ENCODE assay signal across 6 cellular contexts in the genomic region with DNA sequence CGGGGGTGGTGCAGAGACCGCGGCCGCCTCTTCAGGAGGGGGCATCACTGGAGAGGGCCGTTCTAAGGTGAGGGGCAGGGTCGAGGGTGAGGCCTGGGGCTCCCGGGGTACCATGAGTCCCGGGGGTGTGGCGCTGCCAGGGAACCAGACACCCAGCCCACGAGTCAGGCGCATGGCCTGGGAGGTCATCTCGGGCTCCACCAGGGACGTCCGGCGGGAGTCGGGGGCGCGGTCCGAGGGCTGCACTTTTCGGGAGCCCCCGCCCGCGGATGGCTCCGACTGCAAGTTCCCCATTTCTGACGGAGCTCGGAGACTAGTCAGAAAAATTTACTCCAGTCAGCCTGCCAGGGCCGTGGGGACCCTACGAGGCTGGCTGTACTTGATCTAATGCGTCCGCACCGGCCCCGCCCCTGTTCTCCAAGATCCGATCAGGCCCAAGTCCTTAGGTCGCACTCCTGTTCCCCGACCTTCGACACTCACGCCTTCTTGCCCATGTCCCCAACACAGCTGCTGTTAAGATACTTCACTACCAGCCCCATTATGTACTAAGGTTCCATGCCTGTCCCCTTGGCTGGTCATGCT. TPM values are rescaled to one million over a fixed set of nuclear protein-coding genes. Genes with fewer than 3 reads are reported as not detected.
DNase-seq lines count a peak whose midpoint lies in the region; ATAC-seq and TF ChIP-seq lines count a peak whose summit lies in the region.

No MANE protein-coding gene starts in this region.

- H3K9me3 Mint-ChIP-seq in nephron progenitor cell: no peaks in the 10 kb centered on the region

- H3K36me3 ChIP-seq in HCT116 (ENCODE audit: control insufficient read depth in 1 of 2, insufficient read depth in 2 of 2, low read length in 2 of 2): peaks cover 13 to 15% of the 10 kb centered on the region in 2 experiments; a peak in 3 of 4 replicates

- peaks cover 8 to 40% of the 10 kb centered on the region in 2 experiments for H3K4me1 ChIP-seq in HCT116 (ENCODE audit: control insufficient read depth in 1 of 2, insufficient read depth in 2 of 2, low read length in 2 of 2)

- H3K27ac Mint-ChIP-seq in nephron progenitor cell: peak overlapping the region; percentile 78

- in situ Hi-C loops in astrocyte of the spinal cord (cut with HindIII; ENCODE audit: low sequenced_read_pairs): no loop called here

- H3K79me2 ChIP-seq in HCT116 (ENCODE audit: insufficient read depth, low read length): peaks cover 5% of the 10 kb centered on the region; the same call in 1 of the 2 replicates

- no peak for DNase-seq in HCT116 (ENCODE audit: low read depth, low spot score)
- peak; percentile 16 for DNase-seq in astrocyte of the spinal cord (ENCODE audit: low read depth, low spot score)
- DNase-seq in nephron progenitor cell: no peak
- no peak for DNase-seq in stimulated activated CD4-positive, alpha-beta T cell treated with anti-CD3 and anti-CD28 coated beads, Interleukin-12 subunit alpha, Interleukin-12 subunit beta, amount 100 ng/mL, for 4 hours
- DNase-seq in NCI-H1105 (lab: John Stamatoyannopoulos, UW): no peak

- CTCF ChIA-PET in HCT116 (lab: Charles Lee): interaction anchor here (1.0 to 4.0 kb wide), 7 partner anchors 13 to 543 kb away, joined by 3 to 49 read pairs (median 5); a partner anchor contains a TSS

- no peaks in the 10 kb centered on the region for H3K9me2 ChIP-seq in HCT116 (ENCODE audit: insufficient read depth)

- POLR2A ChIA-PET in HCT116 (lab: Charles Lee): interaction anchor here (0.5 to 2.3 kb wide), 11 partner anchors 11 to 1068 kb away, joined by 3 to 44 read pairs (median 5); a partner anchor contains a TSS

- TF ChIP-seq POLR2A in HCT116 (IDR thresholded peaks at IDR 0.05; ENCODE audit: borderline replicate concordance, extremely low read depth, insufficient read depth, insufficient read length): no peak

- H2AFZ ChIP-seq in HCT116 (ENCODE audit: low read depth, low read length, poor library complexity, severe bottlenecking): no peak overlapping the region

- no peak overlapping the region for H3K9ac ChIP-seq in HCT116 (ENCODE audit: low read length)

- H3K9me3 ChIP-seq in HCT116 (ENCODE audit: control insufficient read depth in 1 of 2, insufficient read depth in 1 of 2, low read depth in 1 of 2, low read length in 2 of 2): no peaks in the 10 kb centered on the region

- intact Hi-C loops in HCT116 (cut with micrococcal nuclease): no loop called here

- TF ChIP-seq CTCF in HCT116 (IDR thresholded peaks at IDR 0.05 in 2 of 3, conservative IDR thresholded peaks at IDR 0.05 in 1 of 3; ENCODE audit: borderline replicate concordance in 1 of 3, insufficient read depth in 1 of 3, low read depth in 2 of 3, low read length in 2 of 3) (no peak), astrocyte of the spinal cord (IDR thresholded peaks at IDR 0.05; ENCODE audit: low read depth, low read length) (no peak), nephron progenitor cell (IDR thresholded peaks at IDR 0.05) (no peak)

- no peak for TF ChIP-seq RAD21 in HCT116 (IDR thresholded peaks at IDR 0.05; ENCODE audit: low read depth)

- ATAC-seq in HCT116 (no peak), GM21529 (IDR thresholded peaks at IDR 0.05; ENCODE audit: unreplicated experiment) (no peak)

- H3K27ac ChIP-seq in HCT116 (ENCODE audit: low read depth, low read length): peak overlapping the region; percentile 63

- BruUV-seq in HCT116 (replicated peaks; lab: Mats Ljungman, UMichigan): no TSS peak

- H3K4me3 Mint-ChIP-seq in nephron progenitor cell: peak overlapping the region; percentile 86

- peaks cover 41% of the 10 kb centered on the region for H3K36me3 Mint-ChIP-seq in nephron progenitor cell (ENCODE audit: low read depth)

- RAD21 ChIA-PET in HCT116 (lab: Charles Lee; ENCODE audit: low non-redundant PET in 1 of 2, low total read pairs in 2 of 2, uncharacterized antibody in 2 of 2, unreplicated experiment in 2 of 2): interaction anchor here (0.5 to 3.2 kb wide), 7 partner anchors 9 to 691 kb away, joined by 3 to 11 read pairs (median 4); a partner anchor contains a TSS

- H3K27me3 Mint-ChIP-seq in nephron progenitor cell (ENCODE audit: low read depth, poor library complexity): peaks cover 32% of the 10 kb centered on the region

- peak overlapping the region; percentile 93 for H3K4me2 ChIP-seq in HCT116 (ENCODE audit: low read length)

- H3K4me1 Mint-ChIP-seq in nephron progenitor cell: peaks cover 31% of the 10 kb centered on the region

- H4K20me1 ChIP-seq in HCT116 (ENCODE audit: insufficient read depth): no peaks in the 10 kb centered on the region

- H3K4me3 ChIP-seq in HCT116 (replicated peaks in 1 of 2; ENCODE audit: low read depth in 1 of 2, low read length in 2 of 2) (peak overlapping the region in 1 of 2 experiments; percentile 64; a peak in 2 of 4 replicates), astrocyte of the spinal cord (ENCODE audit: low read depth, low read length) (peak overlapping the region; percentile 82)

- H3K27me3 ChIP-seq in HCT116 (ENCODE audit: insufficient read depth, low read length): no peaks in the 10 kb centered on the region

TF ChIP-seq in HCT116, 20 proteins besides CTCF, POLR2A, EP300 and RAD21:
- no peak for TF ChIP-seq SP1 (IDR thresholded peaks at IDR 0.05; ENCODE audit: low read depth)
- TF ChIP-seq YY1 (IDR thresholded peaks at IDR 0.05; ENCODE audit: extremely low read depth, insufficient replicate concordance, low read depth, low read length): no peak
- no peak for TF ChIP-seq SIN3A (IDR thresholded peaks at IDR 0.05; ENCODE audit: low read depth)
- no peak for TF ChIP-seq EZH2phosphoT487 (IDR thresholded peaks at IDR 0.05; ENCODE audit: borderline replicate concordance)
- TF ChIP-seq CEBPB (IDR thresholded peaks at IDR 0.05; ENCODE audit: low read depth): no peak
- TF ChIP-seq ELF1 (IDR thresholded peaks at IDR 0.05; ENCODE audit: borderline replicate concordance, low read depth): no peak
- TF ChIP-seq, protein P1, sequence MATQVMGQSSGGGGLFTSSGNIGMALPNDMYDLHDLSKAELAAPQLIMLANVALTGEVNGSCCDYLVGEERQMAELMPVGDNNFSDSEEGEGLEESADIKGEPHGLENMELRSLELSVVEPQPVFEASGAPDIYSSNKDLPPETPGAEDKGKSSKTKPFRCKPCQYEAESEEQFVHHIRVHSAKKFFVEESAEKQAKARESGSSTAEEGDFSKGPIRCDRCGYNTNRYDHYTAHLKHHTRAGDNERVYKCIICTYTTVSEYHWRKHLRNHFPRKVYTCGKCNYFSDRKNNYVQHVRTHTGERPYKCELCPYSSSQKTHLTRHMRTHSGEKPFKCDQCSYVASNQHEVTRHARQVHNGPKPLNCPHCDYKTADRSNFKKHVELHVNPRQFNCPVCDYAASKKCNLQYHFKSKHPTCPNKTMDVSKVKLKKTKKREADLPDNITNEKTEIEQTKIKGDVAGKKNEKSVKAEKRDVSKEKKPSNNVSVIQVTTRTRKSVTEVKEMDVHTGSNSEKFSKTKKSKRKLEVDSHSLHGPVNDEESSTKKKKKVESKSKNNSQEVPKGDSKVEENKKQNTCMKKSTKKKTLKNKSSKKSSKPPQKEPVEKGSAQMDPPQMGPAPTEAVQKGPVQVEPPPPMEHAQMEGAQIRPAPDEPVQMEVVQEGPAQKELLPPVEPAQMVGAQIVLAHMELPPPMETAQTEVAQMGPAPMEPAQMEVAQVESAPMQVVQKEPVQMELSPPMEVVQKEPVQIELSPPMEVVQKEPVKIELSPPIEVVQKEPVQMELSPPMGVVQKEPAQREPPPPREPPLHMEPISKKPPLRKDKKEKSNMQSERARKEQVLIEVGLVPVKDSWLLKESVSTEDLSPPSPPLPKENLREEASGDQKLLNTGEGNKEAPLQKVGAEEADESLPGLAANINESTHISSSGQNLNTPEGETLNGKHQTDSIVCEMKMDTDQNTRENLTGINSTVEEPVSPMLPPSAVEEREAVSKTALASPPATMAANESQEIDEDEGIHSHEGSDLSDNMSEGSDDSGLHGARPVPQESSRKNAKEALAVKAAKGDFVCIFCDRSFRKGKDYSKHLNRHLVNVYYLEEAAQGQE (IDR thresholded peaks at IDR 0.05; ENCODE audit: low read depth): no peak
- TF ChIP-seq, protein P2, sequence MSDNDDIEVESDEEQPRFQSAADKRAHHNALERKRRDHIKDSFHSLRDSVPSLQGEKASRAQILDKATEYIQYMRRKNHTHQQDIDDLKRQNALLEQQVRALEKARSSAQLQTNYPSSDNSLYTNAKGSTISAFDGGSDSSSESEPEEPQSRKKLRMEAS (IDR thresholded peaks at IDR 0.05): no peak
- TF ChIP-seq, protein P3, sequence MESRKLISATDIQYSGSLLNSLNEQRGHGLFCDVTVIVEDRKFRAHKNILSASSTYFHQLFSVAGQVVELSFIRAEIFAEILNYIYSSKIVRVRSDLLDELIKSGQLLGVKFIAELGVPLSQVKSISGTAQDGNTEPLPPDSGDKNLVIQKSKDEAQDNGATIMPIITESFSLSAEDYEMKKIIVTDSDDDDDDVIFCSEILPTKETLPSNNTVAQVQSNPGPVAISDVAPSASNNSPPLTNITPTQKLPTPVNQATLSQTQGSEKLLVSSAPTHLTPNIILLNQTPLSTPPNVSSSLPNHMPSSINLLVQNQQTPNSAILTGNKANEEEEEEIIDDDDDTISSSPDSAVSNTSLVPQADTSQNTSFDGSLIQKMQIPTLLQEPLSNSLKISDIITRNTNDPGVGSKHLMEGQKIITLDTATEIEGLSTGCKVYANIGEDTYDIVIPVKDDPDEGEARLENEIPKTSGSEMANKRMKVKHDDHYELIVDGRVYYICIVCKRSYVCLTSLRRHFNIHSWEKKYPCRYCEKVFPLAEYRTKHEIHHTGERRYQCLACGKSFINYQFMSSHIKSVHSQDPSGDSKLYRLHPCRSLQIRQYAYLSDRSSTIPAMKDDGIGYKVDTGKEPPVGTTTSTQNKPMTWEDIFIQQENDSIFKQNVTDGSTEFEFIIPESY (IDR thresholded peaks at IDR 0.05; ENCODE audit: extremely low read depth, insufficient replicate concordance, low read length): no peak
- TF ChIP-seq CBX3 (IDR thresholded peaks at IDR 0.05; ENCODE audit: low read depth): no peak

RNA-seq across cellular contexts. Expression of a gene that starts 0.8 kb away (rescaled TPM):
- 0.47 TPM for total RNA-seq in HCT116 (2021; ENCODE audit: unreplicated experiment)
- 0.52 and 1.2 TPM in 2 replicates for polyA plus RNA-seq in HCT116 (2012)

RNA-seq across cellular contexts. Expression of a gene that starts 1.4 kb away (rescaled TPM):
- total RNA-seq in HCT116 (2021; ENCODE audit: unreplicated experiment): 3.4 TPM
- 1.7 and 2.3 TPM in 2 replicates for polyA plus RNA-seq in HCT116 (2012)

RNA-seq across cellular contexts. Expression of a gene that starts 12.7 kb away (rescaled TPM):
- 195 TPM for total RNA-seq in HCT116 (2021; ENCODE audit: unreplicated experiment)
- polyA plus RNA-seq in HCT116 (2012): 287 and 325 TPM in 2 replicates

RNA-seq across cellular contexts. Expression of a gene that starts 15.8 kb away (rescaled TPM):
- 33.8 TPM for total RNA-seq in HCT116 (2021; ENCODE audit: unreplicated experiment)
- polyA plus RNA-seq in HCT116 (2012): 38.7 and 44.5 TPM in 2 replicates

RNA-seq across cellular contexts. Expression of a gene that starts 39.0 kb away (rescaled TPM):
- total RNA-seq in HCT116 (2021; ENCODE audit: unreplicated experiment): not detected
- polyA plus RNA-seq in HCT116 (2012): 0.05 and 0.09 TPM in 2 replicates
